ENCODE assay signal across 1 cellular context in genomic region chr1:27388337-27389005, GRCh38.
TF ChIP-seq lines count a peak whose summit lies in the region.

No MANE protein-coding gene starts in this region.

TF ChIP-seq in H1, 55 proteins besides CTCF, POLR2A, EP300 and RAD21:
- TF ChIP-seq ZNF274 (IDR thresholded peaks at IDR 0.05; ENCODE audit: borderline replicate concordance, extremely low read depth, low read length) = no peak
- no peak for TF ChIP-seq CTBP2 (IDR thresholded peaks at IDR 0.05; ENCODE audit: borderline replicate concordance, insufficient read depth, insufficient read length, low read length)
- no peak for TF ChIP-seq SP4 (IDR thresholded peaks at IDR 0.05; ENCODE audit: low read length)
- TF ChIP-seq BCL11A (IDR thresholded peaks at IDR 0.05; ENCODE audit: low read depth in 2 of 2, low read length in 2 of 2) = no peak
- 0 out of 2 replicates have a peak, but pooled peaks have one; percentile 9 for TF ChIP-seq SP1 (IDR thresholded peaks at IDR 0.05; ENCODE audit: low read depth, low read length)
- peak; percentile 39; the same call in 1 of the 2 replicates for TF ChIP-seq JUND (IDR thresholded peaks at IDR 0.05; ENCODE audit: low read length)
- TF ChIP-seq POU5F1 (IDR thresholded peaks at IDR 0.05; ENCODE audit: low read depth, low read length) = no peak
- TF ChIP-seq SIN3A (conservative IDR thresholded peaks at IDR 0.05 in 1 of 2, IDR thresholded peaks at IDR 0.05 in 1 of 2; ENCODE audit: low read depth in 1 of 2, low read length in 2 of 2) = 0 out of 4 replicates have a peak, but pooled peaks of 1 of the 2 experiments have one; percentile 59
- no peak for TF ChIP-seq USF2 (IDR thresholded peaks at IDR 0.05; ENCODE audit: low read length)
- no peak for TF ChIP-seq JUN (IDR thresholded peaks at IDR 0.05; ENCODE audit: low read depth, low read length)
- no peak for TF ChIP-seq SP2 (IDR thresholded peaks at IDR 0.05; ENCODE audit: low read length)
- no peak for TF ChIP-seq PHF8 (conservative IDR thresholded peaks at IDR 0.05; ENCODE audit: low read depth, low read length)
- TF ChIP-seq BACH1 (IDR thresholded peaks at IDR 0.05; ENCODE audit: low read length) = no peak
- no peak for TF ChIP-seq CREB1 (IDR thresholded peaks at IDR 0.05)
- TF ChIP-seq EGR1 (IDR thresholded peaks at IDR 0.05; ENCODE audit: borderline replicate concordance, low read depth, low read length) = no peak
- TF ChIP-seq KDM4A (IDR thresholded peaks at IDR 0.05; ENCODE audit: low read depth, low read length, severe bottlenecking) = no peak
- TF ChIP-seq NANOG (IDR thresholded peaks at IDR 0.05; ENCODE audit: insufficient read depth, low read depth, low read length, poor library complexity, severe bottlenecking) = no peak
- TF ChIP-seq CHD7 (IDR thresholded peaks at IDR 0.05; ENCODE audit: insufficient replicate concordance, low read length) = no peak
- no peak for TF ChIP-seq HDAC6 (IDR thresholded peaks at IDR 0.05; ENCODE audit: low read depth, low read length)
- TF ChIP-seq SRF (IDR thresholded peaks at IDR 0.05; ENCODE audit: low read depth, low read length) = no peak
TF ChIP-seq in H1: peak in this region for 3.
